1 cellular context compared by ENCODE assay signal in genomic region chr10:71772832-71773220, GRCh38.
TF ChIP-seq lines count a peak whose summit lies in the region.

No MANE protein-coding gene starts in this region.

TF ChIP-seq in IMR-90, 13 proteins besides CTCF, POLR2A, EP300 and RAD21 (continued from another document):
- no peak for TF ChIP-seq ELK1 (IDR thresholded peaks at IDR 0.05; ENCODE audit: borderline replicate concordance, low read depth, low read length)
TF ChIP-seq in IMR-90: peak in this region for 0.
